9 cellular contexts compared by ENCODE assay signal in genomic region chr18:75427603-75428002, GRCh38. TPM values are rescaled to one million over a fixed set of nuclear protein-coding genes. Genes with fewer than 3 reads are reported as not detected.
"Had no signal": no experiment of that assay in that cellular context is flagged by ENCODE, and none has a peak within 500 bp of the region (broad histone marks: within the 10 kb centered on the region; RNA-seq: fewer than 3 reads in every experiment).

Gene SMIM21, minus strand, starts transcription at chr18:75427703. Its CDS starts 140 bp downstream, at chr18:75427563.

- DNase-seq: IMR-90, KBM-7, KG1 had no signal

- ATAC-seq: HepG2, K562 had no signal

- H3K4me3 Mint-ChIP-seq: IgD-negative memory B cell had no signal

- H3K27ac ChIP-seq: HL-60 had no signal

- H3K27me3 Mint-ChIP-seq: IgD-negative memory B cell had no signal

- H3K4me1 Mint-ChIP-seq: IgD-negative memory B cell had no signal

- H3K27ac Mint-ChIP-seq: IgD-negative memory B cell had no signal

- H3K4me3 ChIP-seq: K562 had no signal

- H3K36me3 Mint-ChIP-seq: IgD-negative memory B cell had no signal

RNA-seq across cellular contexts. Expression of gene SMIM21, which starts in this region (rescaled TPM):
- total RNA-seq: HepG2, HT-29, HT1080, IMR-90, K562 had no signal
- polyA plus RNA-seq: HepG2, IgD-negative memory B cell, IMR-90, K562 had no signal
